9 cellular contexts compared by ENCODE assay signal in genomic region chr1:168180148-168180524, GRCh38. TPM values are rescaled to one million over a fixed set of nuclear protein-coding genes. Genes with fewer than 3 reads are reported as not detected.
DNase-seq lines count a peak whose midpoint lies in the region; ATAC-seq and TF ChIP-seq lines count a peak whose summit lies in the region.
"Had no signal": no experiment of that assay in that cellular context is flagged by ENCODE, and none has a peak within 500 bp of the region (broad histone marks: within the 10 kb centered on the region; RNA-seq: fewer than 3 reads in every experiment).

No MANE protein-coding gene starts in this region.

- peak overlapping the region; percentile 77 for H3K9ac ChIP-seq in SU-DHL-6 (ENCODE audit: low read length)

- H3K36me3 Mint-ChIP-seq in activated CD8-positive, alpha-beta memory T cell treated with anti-CD3 and anti-CD28 coated beads, Interleukin-2, amount 10 ng/mL, durations not matched to agents 7 days and 5 days: peaks cover 10% of the 10 kb centered on the region

- H3K36me3 ChIP-seq in SU-DHL-6 (ENCODE audit: low read length) (0 out of 2 replicates have a peak, but pooled peaks cover 5% of the 10 kb centered on the region), thoracic aorta (no peaks in the 10 kb centered on the region)

- ATAC-seq in thoracic aorta (ENCODE audit: insufficient number of reproducible peaks, low FRiP score, low read depth) (no peak), GM21360 (IDR thresholded peaks at IDR 0.05; ENCODE audit: unreplicated experiment) (no peak)
- ATAC-seq in activated CD8-positive, alpha-beta memory T cell treated with anti-CD3 and anti-CD28 coated beads, Interleukin-2, amount 10 ng/mL, durations not matched to agents 7 days and 5 days: no peak

- peak overlapping the region; percentile 78 for H3K4me2 ChIP-seq in SU-DHL-6 (ENCODE audit: low read depth, low read length, poor library complexity, severe bottlenecking)

- H3K9me3 ChIP-seq in SU-DHL-6 (ENCODE audit: insufficient read depth, low read length) (no peaks in the 10 kb centered on the region), thoracic aorta (no peaks in the 10 kb centered on the region)

- peak overlapping the region; percentile 93 for H3K4me3 ChIP-seq in SU-DHL-6 (ENCODE audit: insufficient read depth, low read length, poor library complexity, severe bottlenecking)
- H3K4me3 ChIP-seq in thoracic aorta: peak overlapping the region; percentile 82

- peaks cover 54% of the 10 kb centered on the region for H3K79me2 ChIP-seq in SU-DHL-6 (ENCODE audit: insufficient read depth, low read length)

- no peaks in the 10 kb centered on the region for H4K20me1 ChIP-seq in SU-DHL-6 (ENCODE audit: low read depth, low read length)

- H3F3A ChIP-seq in SU-DHL-6 (ENCODE audit: insufficient read depth): no peaks in the 10 kb centered on the region

- H3K4me1 Mint-ChIP-seq in activated CD8-positive, alpha-beta memory T cell treated with anti-CD3 and anti-CD28 coated beads, Interleukin-2, amount 10 ng/mL, durations not matched to agents 7 days and 5 days: peaks cover 10% of the 10 kb centered on the region

- no peak overlapping the region for H3K4me3 Mint-ChIP-seq in activated CD8-positive, alpha-beta memory T cell treated with anti-CD3 and anti-CD28 coated beads, Interleukin-2, amount 10 ng/mL, durations not matched to agents 7 days and 5 days

- no peaks in the 10 kb centered on the region for H3K9me3 Mint-ChIP-seq in activated CD8-positive, alpha-beta memory T cell treated with anti-CD3 and anti-CD28 coated beads, Interleukin-2, amount 10 ng/mL, durations not matched to agents 7 days and 5 days (ENCODE audit: low read depth)

- peaks cover 4 to 18% of the 10 kb centered on the region in 2 donors for H3K4me1 ChIP-seq in thoracic aorta (ENCODE audit: control insufficient read depth in 1 of 2, low read depth in 2 of 2)

- peak overlapping the region; percentile 63; the same call in 1 of the 2 replicates for H3K27ac ChIP-seq in SU-DHL-6 (ENCODE audit: low read depth, low read length)
- peak overlapping the region in 1 of 2 donors; percentile 96 for H3K27ac ChIP-seq in thoracic aorta

- no peaks in the 10 kb centered on the region for H3K27me3 Mint-ChIP-seq in activated CD8-positive, alpha-beta memory T cell treated with anti-CD3 and anti-CD28 coated beads, Interleukin-2, amount 10 ng/mL, durations not matched to agents 7 days and 5 days

- CTCF ChIA-PET in activated CD8-positive, alpha-beta memory T cell treated with anti-CD3 and anti-CD28 coated beads, Interleukin-2, amount 10 ng/mL, durations not matched to agents 7 days and 5 days (lab: Charles Lee): interaction anchor here (0.5 to 2.1 kb wide), 7 partner anchors 35 to 244 kb away, joined by 3 to 8 read pairs (median 3); partner anchors contain the start of gene SFT2D2

- TF ChIP-seq CTCF in SU-DHL-6 (IDR thresholded peaks at IDR 0.05; ENCODE audit: insufficient read depth, low read length, poor library complexity, severe bottlenecking) (no peak), thoracic aorta (IDR thresholded peaks at IDR 0.05) (no peak)

- no peaks in the 10 kb centered on the region for H3K9me2 ChIP-seq in SU-DHL-6 (replicated peaks; ENCODE audit: insufficient read depth, low read length)

- H3K27me3 ChIP-seq in SU-DHL-6 (ENCODE audit: low read length): no peaks in the 10 kb centered on the region
- H3K27me3 ChIP-seq in thoracic aorta (replicated peaks; ENCODE audit: insufficient read depth): no peaks in the 10 kb centered on the region

- H3K27ac Mint-ChIP-seq in activated CD8-positive, alpha-beta memory T cell treated with anti-CD3 and anti-CD28 coated beads, Interleukin-2, amount 10 ng/mL, durations not matched to agents 7 days and 5 days: no peak overlapping the region

- no peak overlapping the region for H2AFZ ChIP-seq in SU-DHL-6 (ENCODE audit: low read depth, low read length, severe bottlenecking)

- DNase-seq in SIG-M5 treated with dmso at 0.1 percent for 504 hours (lab: John Stamatoyannopoulos, UW; ENCODE audit: unreplicated experiment): peak; percentile 25
- no peak for DNase-seq in SIG-M5 (lab: John Stamatoyannopoulos, UW)
- peak; percentile 9 for DNase-seq in iris pigment epithelial cell (ENCODE audit: low read depth)
- DNase-seq in thoracic aorta (ENCODE audit: low spot score): no peak
- no peak for DNase-seq in stimulated activated CD4-positive, alpha-beta T cell treated with anti-CD3 and anti-CD28 coated beads, Interleukin-4, amount 100 ng/mL, for 4 hours
- DNase-seq in activated CD8-positive, alpha-beta memory T cell treated with anti-CD3 and anti-CD28 coated beads, Interleukin-2, amount 10 ng/mL, durations not matched to agents 7 days and 5 days: no peak
- DNase-seq: SW 1271 had no signal

RNA-seq across cellular contexts. Expression of gene TIPRL, which starts 1.4 kb away (rescaled TPM):
- 10 to 100 TPM; 18.5 to 22.9 TPM for total RNA-seq in thoracic aorta
- 10 to 100 TPM; 41.4 to 52.1 TPM for total RNA-seq in activated CD8-positive, alpha-beta memory T cell treated with anti-CD3 and anti-CD28 coated beads, Interleukin-2, amount 10 ng/mL, durations not matched to agents 7 days and 5 days

RNA-seq across cellular contexts. Expression of gene GPR161, which starts 43.4 kb away (rescaled TPM):
- 10 to 100 TPM; 10.3 to 11.6 TPM for total RNA-seq in thoracic aorta
- under 1 TPM; 0.37 to 0.44 TPM for total RNA-seq in activated CD8-positive, alpha-beta memory T cell treated with anti-CD3 and anti-CD28 coated beads, Interleukin-2, amount 10 ng/mL, durations not matched to agents 7 days and 5 days

RNA-seq across cellular contexts. Expression of gene SFT2D2, which starts 45.7 kb away (rescaled TPM):
- 100 to 1,000 TPM in 1 of 2 donors, 10 to 100 TPM in 1; 65.4 to 124 TPM for total RNA-seq in thoracic aorta
- total RNA-seq in activated CD8-positive, alpha-beta memory T cell treated with anti-CD3 and anti-CD28 coated beads, Interleukin-2, amount 10 ng/mL, durations not matched to agents 7 days and 5 days: 10 to 100 TPM; 63.2 to 65.9 TPM

Comparison
In these comparisons a context has a peak if more than half of its experiments do, and no peak if none do; other contexts are left out.
1. DNase-seq: peak in SIG-M5 treated with dmso at 0.1 percent for 504 hours (single experiment) and iris pigment epithelial cell (single experiment); none in SIG-M5 (single experiment), thoracic aorta (single experiment), stimulated activated CD4-positive, alpha-beta T cell treated with anti-CD3 and anti-CD28 coated beads, Interleukin-4, amount 100 ng/mL, for 4 hours (0 of 2) and activated CD8-positive, alpha-beta memory T cell treated with anti-CD3 and anti-CD28 coated beads, Interleukin-2, amount 10 ng/mL, durations not matched to agents 7 days and 5 days (single experiment).
2. RNA of gene GPR161, which starts 43.4 kb away (total RNA-seq): 10.3 to 11.6 TPM in thoracic aorta; 0.37 to 0.44 TPM in activated CD8-positive, alpha-beta memory T cell treated with anti-CD3 and anti-CD28 coated beads, Interleukin-2, amount 10 ng/mL, durations not matched to agents 7 days and 5 days; every median in the first group is over 4 times any median in the second.